In genomic region chr5:102554728-102555127, GRCh38 we compare ENCODE assay signal across 9 cellular contexts. TPM values are rescaled to one million over a fixed set of nuclear protein-coding genes. Genes with fewer than 3 reads are reported as not detected.
DNase-seq lines count a peak whose midpoint lies in the region; ATAC-seq and TF ChIP-seq lines count a peak whose summit lies in the region.
"Had no signal": no experiment of that assay in that cellular context is flagged by ENCODE, and none has a peak within 500 bp of the region (broad histone marks: within the 10 kb centered on the region; RNA-seq: fewer than 3 reads in every experiment).

No MANE protein-coding gene starts in this region.

- H3K4me3 ChIP-seq in fibroblast of pulmonary artery (replicated peaks; ENCODE audit: low read depth, low read length) (no peak overlapping the region), breast epithelium (no peak overlapping the region)

- no peak overlapping the region for H3K27ac ChIP-seq in breast epithelium

- H3K9me3 ChIP-seq in breast epithelium: no peaks in the 10 kb centered on the region

- no peak for TF ChIP-seq POLR2A in breast epithelium (IDR thresholded peaks at IDR 0.05)

- TF ChIP-seq CTCF in fibroblast of pulmonary artery (IDR thresholded peaks at IDR 0.05; ENCODE audit: low read length, missing control alignments) (peak; percentile 7), breast epithelium (IDR thresholded peaks at IDR 0.05) (no peak)

- H3K27me3 ChIP-seq in breast epithelium: no peaks in the 10 kb centered on the region

- intact Hi-C loops in breast epithelium (cut with DNase I; ENCODE audit: low total_unique reads): no loop called here

- no peaks in the 10 kb centered on the region for H3K36me3 ChIP-seq in breast epithelium

- ATAC-seq in GM21619 (IDR thresholded peaks at IDR 0.05; ENCODE audit: unreplicated experiment) (peak; percentile 50), HG03460 (IDR thresholded peaks at IDR 0.05; ENCODE audit: unreplicated experiment) (no peak), HG03135 (IDR thresholded peaks at IDR 0.05; ENCODE audit: unreplicated experiment) (no peak)
- ATAC-seq: activated naive CD4-positive, alpha-beta T cell treated with anti-CD3 and anti-CD28 coated beads, Interleukin-2, amount 50 U/mL, for 72 hours had no signal

- peak; percentile 23 for DNase-seq in D341Med (ENCODE audit: low spot score)
- DNase-seq in NCI-H524 treated with DMSO at 0.1 percent for 48 hours (lab: John Stamatoyannopoulos, UW): peak; percentile 1
- peak; percentile 9 for DNase-seq in fibroblast of pulmonary artery (ENCODE audit: low read depth)
- DNase-seq in activated naive CD4-positive, alpha-beta T cell (lab: John Stamatoyannopoulos, UW): no peak
- no peak for DNase-seq in breast epithelium (ENCODE audit: low spot score in 2 of 2)

- H3K4me1 ChIP-seq in breast epithelium: no peaks in the 10 kb centered on the region

RNA-seq across cellular contexts. Expression of gene SLCO6A1, which starts 55.9 kb away (rescaled TPM):
- not detected for total RNA-seq in breast epithelium
- total RNA-seq: activated naive CD4-positive, alpha-beta T cell treated with anti-CD3 and anti-CD28 coated beads, Interleukin-2, amount 50 U/mL, for 72 hours had no signal

Comparison
In these comparisons a context has a peak if more than half of its experiments do, and no peak if none do; other contexts are left out.
1. DNase-seq: peak in D341Med (single experiment), NCI-H524 treated with DMSO at 0.1 percent for 48 hours (single experiment) and fibroblast of pulmonary artery (single experiment); none in activated naive CD4-positive, alpha-beta T cell (0 of 4) and breast epithelium (0 of 2).